Comparison of ENCODE assay signal across 8 cellular contexts in genomic region chr1:156660752-156661112, GRCh38. TPM values are rescaled to one million over a fixed set of nuclear protein-coding genes. Genes with fewer than 3 reads are reported as not detected.
A peak's percentile ranks its signal among the peaks of the same experiment; 100 is the strongest.
DNase-seq lines count a peak whose midpoint lies in the region; ATAC-seq, FAIRE-seq and TF ChIP-seq lines count a peak whose summit lies in the region.

No MANE protein-coding gene starts in this region.

- no peak for ATAC-seq in Right ventricle myocardium inferior
- ATAC-seq in left cardiac atrium = no peak
- ATAC-seq in HG02763 (IDR thresholded peaks at IDR 0.05; ENCODE audit: unreplicated experiment) = no peak

- no peaks in the 10 kb centered on the region for H3K36me3 ChIP-seq in astrocyte (ENCODE audit: insufficient read depth, low read length)
- no peaks in the 10 kb centered on the region for H3K36me3 ChIP-seq in mesendoderm (ENCODE audit: control insufficient read depth, insufficient read depth, low read length)
- no peaks in the 10 kb centered on the region for H3K36me3 ChIP-seq in uterus

- no peak overlapping the region for H2AFZ ChIP-seq in astrocyte (ENCODE audit: low read depth, low read length)

- no peak overlapping the region for H2AK5ac ChIP-seq in mesendoderm (ENCODE audit: low read length)

- H3K4me2 ChIP-seq in astrocyte (ENCODE audit: low read length) (peak overlapping the region; percentile 57), mesendoderm (ENCODE audit: low read length) (no peak overlapping the region)

- H3K27me3 ChIP-seq in astrocyte (ENCODE audit: insufficient read depth, low read length) = peaks cover 13% of the 10 kb centered on the region
- peaks cover 5% of the 10 kb centered on the region for H3K27me3 ChIP-seq in mesendoderm (ENCODE audit: insufficient read depth, low read length, poor library complexity)
- H3K27me3 ChIP-seq in uterus = no peaks in the 10 kb centered on the region

- H2BK5ac ChIP-seq in mesendoderm (ENCODE audit: low read length) = peak overlapping the region; percentile 96

- intact Hi-C loops in Right ventricle myocardium inferior (cut with DNase I) (loop anchor here (1.0 to 10.0 kb wide), 3 partner anchors 18 to 536 kb away; no protein-coding TSS in a partner anchor), left cardiac atrium (cut with DNase I) (loop anchor here in 1 of 2 donors (1.0 kb wide), 1 partner anchor 17 kb away; the partner anchor contains the start of gene NES), uterus (cut with DNase I; ENCODE audit: low total_unique reads) (no loop called here)

- peaks cover 67% of the 10 kb centered on the region for H3K4me1 Mint-ChIP-seq in astrocyte (ENCODE audit: low read depth, unreplicated experiment)

- peaks cover 15% of the 10 kb centered on the region for H3K27me3 Mint-ChIP-seq in astrocyte (ENCODE audit: low read depth, unreplicated experiment)

- TF ChIP-seq POLR2A in uterus (IDR thresholded peaks at IDR 0.05) = no peak

- no peaks in the 10 kb centered on the region for H3K9me3 Mint-ChIP-seq in astrocyte (ENCODE audit: unreplicated experiment)

- H3K27ac Mint-ChIP-seq in astrocyte (ENCODE audit: unreplicated experiment) = peak overlapping the region; percentile 88

- H3K23ac ChIP-seq in mesendoderm (ENCODE audit: low read length) = no peak overlapping the region

- peaks cover 74% of the 10 kb centered on the region for H3K4me1 ChIP-seq in astrocyte (ENCODE audit: insufficient read depth, low read length)
- peaks cover 23% of the 10 kb centered on the region for H3K4me1 ChIP-seq in mesendoderm (ENCODE audit: control insufficient read depth, low read depth, low read length)
- peaks cover 13 to 34% of the 10 kb centered on the region in 2 donors for H3K4me1 ChIP-seq in uterus

- DNase-seq in Right ventricle myocardium inferior (ENCODE audit: missing footprints) (peak; percentile 61), left cardiac atrium (no peak), astrocyte (ENCODE audit: low read depth) (no peak), mesendoderm (no peak), uterus (no peak), DMS 273 (lab: John Stamatoyannopoulos, UW; ENCODE audit: unreplicated experiment) (no peak), kidney tubule cell (ENCODE audit: low spot score) (no peak)

- H3K79me2 ChIP-seq in astrocyte (ENCODE audit: insufficient read depth, low read length) (no peaks in the 10 kb centered on the region), mesendoderm (ENCODE audit: control insufficient read depth, insufficient read depth, low read length) (no peaks in the 10 kb centered on the region)

- TF ChIP-seq CTCF in astrocyte (IDR thresholded peaks at IDR 0.05; ENCODE audit: insufficient read depth, low read depth, low read length) (no peak), uterus (IDR thresholded peaks at IDR 0.05) (no peak)

- H4K20me1 ChIP-seq in astrocyte (ENCODE audit: insufficient read depth, low read length) = no peaks in the 10 kb centered on the region

- peak overlapping the region; percentile 74 for H3K9ac ChIP-seq in astrocyte (ENCODE audit: low read length)
- peak overlapping the region; percentile 30 for H3K9ac ChIP-seq in mesendoderm (ENCODE audit: low read length)

- H3K9me3 ChIP-seq in astrocyte (ENCODE audit: insufficient read depth, low read depth, low read length) (no peaks in the 10 kb centered on the region), uterus (no peaks in the 10 kb centered on the region)

- H3K79me1 ChIP-seq in mesendoderm (ENCODE audit: low read length) = no peaks in the 10 kb centered on the region

- no CpG with 5 or more reads among the region's 2 CpGs for WGBS in mesendoderm (ENCODE audit: extremely low coverage, insufficient coverage, low lambda C conversion rate)

- FAIRE-seq in astrocyte (lab: Jason Lieb, UNC) = no peak

- H3K27ac ChIP-seq in astrocyte (ENCODE audit: low read depth, low read length) (peak overlapping the region; percentile 84), mesendoderm (ENCODE audit: low read depth, low read length) (peak overlapping the region; percentile 92), uterus (peak overlapping the region; percentile 87 to 89)

- H3K56ac ChIP-seq in mesendoderm (ENCODE audit: low read length) = peak overlapping the region; percentile 89

- H4K8ac ChIP-seq in mesendoderm (ENCODE audit: low read depth, low read length) = no peak overlapping the region

- H2BK15ac ChIP-seq in mesendoderm (replicated peaks; ENCODE audit: low read depth) = no peak overlapping the region

- peak overlapping the region; percentile 82 for H3K4ac ChIP-seq in mesendoderm (ENCODE audit: low read depth, low read length)

- peak overlapping the region; percentile 18 for H3K4me3 ChIP-seq in astrocyte (ENCODE audit: insufficient read depth, low read depth, low read length)
- no peak overlapping the region for H3K4me3 ChIP-seq in mesendoderm (ENCODE audit: low read length)
- H3K4me3 ChIP-seq in uterus = no peak overlapping the region

- H2BK120ac ChIP-seq in mesendoderm (ENCODE audit: low read depth, low read length) = peak overlapping the region; percentile 23

- H3K4me3 Mint-ChIP-seq in astrocyte (ENCODE audit: unreplicated experiment) = peak overlapping the region; percentile 27

- no peak overlapping the region for H4K5ac ChIP-seq in mesendoderm (ENCODE audit: low read length)

- H3K36me3 Mint-ChIP-seq in astrocyte (ENCODE audit: low read depth, unreplicated experiment) = no peaks in the 10 kb centered on the region

- H3K18ac ChIP-seq in mesendoderm (ENCODE audit: low read length) = peak overlapping the region; percentile 35

RNA-seq across cellular contexts. Expression of gene NES, which starts 16.5 kb away (rescaled TPM):
- total RNA-seq in Right ventricle myocardium inferior (131 TPM), left cardiac atrium (100 to 1,000 TPM; 224 to 240 TPM), astrocyte (280 and 310 TPM in 2 replicates), uterus (10 to 100 TPM in 3 of 4 donors, 1 to 10 TPM in 1; 9.7 to 70.9 (median 34.5) TPM)
- polyA plus RNA-seq in mesendoderm (2013, experiment 1 of 2) = 77.7 TPM
- 79.9 TPM for polyA plus RNA-seq in mesendoderm (2013, experiment 2 of 2)

RNA-seq across cellular contexts. Expression of gene BCAN, which starts 18.8 kb away (rescaled TPM):
- total RNA-seq in Right ventricle myocardium inferior (0.35 TPM), left cardiac atrium (under 1 TPM; 0.29 to 0.47 TPM), astrocyte (0.29 and 0.41 TPM in 2 replicates), uterus (1 to 10 TPM in 3 of 4 donors, not detected in 1; 2.3 to 3.0 (median 2.8) TPM)
- polyA plus RNA-seq in mesendoderm (2013, experiment 1 of 2) = 0.88 TPM
- polyA plus RNA-seq in mesendoderm (2013, experiment 2 of 2) = 0.91 TPM

RNA-seq across cellular contexts. Expression of gene HAPLN2, which starts 41.5 kb away (rescaled TPM):
- total RNA-seq in Right ventricle myocardium inferior (1.4 TPM), left cardiac atrium (1 to 10 TPM; 1.3 to 1.9 TPM), astrocyte (not detected in 2 replicates), uterus (1 to 10 TPM in 1 of 4 donors, under 1 TPM in 1, not detected in 2; 0.77 to 3.9 TPM)
- not detected for polyA plus RNA-seq in mesendoderm (2013, experiment 1 of 2)
- polyA plus RNA-seq in mesendoderm (2013, experiment 2 of 2) = 0.04 TPM

RNA-seq across cellular contexts. Expression of gene CRABP2, which starts 44.7 kb away (rescaled TPM):
- total RNA-seq in Right ventricle myocardium inferior (not detected), left cardiac atrium (1 to 10 TPM; 1.5 TPM), astrocyte (278 and 339 TPM in 2 replicates), uterus (10 to 100 TPM in 3 of 4 donors, not detected in 1; 11.0 to 71.5 (median 14.3) TPM)
- 52.0 TPM for polyA plus RNA-seq in mesendoderm (2013, experiment 1 of 2)
- polyA plus RNA-seq in mesendoderm (2013, experiment 2 of 2) = 49.6 TPM

RNA-seq across cellular contexts. Expression of gene GPATCH4, which starts 59.5 kb away (rescaled TPM):
- total RNA-seq in Right ventricle myocardium inferior (14.6 TPM), left cardiac atrium (10 to 100 TPM; 14.6 to 27.0 TPM), astrocyte (20.6 and 22.8 TPM in 2 replicates), uterus (10 to 100 TPM in 3 of 4 donors, 1 to 10 TPM in 1; 2.3 to 31.6 (median 19.8) TPM)
- polyA plus RNA-seq in mesendoderm (2013, experiment 1 of 2) = 111 TPM
- polyA plus RNA-seq in mesendoderm (2013, experiment 2 of 2) = 111 TPM
